ENCODE assay signal across 1 cellular context in genomic region chr7:151125835-151126481, GRCh38.
TF ChIP-seq lines count a peak whose summit lies in the region.

No MANE protein-coding gene starts in this region.

TF ChIP-seq in HepG2, 621 proteins besides CTCF, POLR2A, EP300 and RAD21:
- TF ChIP-seq BRCA1 (CRISPR knock-in tag; IDR thresholded peaks at IDR 0.05), result no peak
